ENCODE assay signal across 8 cellular contexts in the genomic region with DNA sequence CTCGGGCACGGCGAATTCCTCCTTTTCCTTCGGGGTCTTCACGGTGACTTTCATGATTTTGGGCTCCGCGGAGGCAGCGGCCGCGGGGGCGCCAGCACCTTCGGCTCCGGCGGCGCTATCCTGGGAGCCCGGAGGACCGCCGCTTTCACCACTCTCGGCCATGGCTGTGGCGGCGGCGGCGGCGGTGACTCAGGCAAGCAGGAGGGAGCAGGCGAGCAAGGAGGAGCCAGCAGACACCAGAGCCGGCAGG. TPM values are rescaled to one million over a fixed set of nuclear protein-coding genes. Genes with fewer than 3 reads are reported as not detected.
A peak's percentile ranks its signal among the peaks of the same experiment; 100 is the strongest.
DNase-seq lines count a peak whose midpoint lies in the region; ATAC-seq and TF ChIP-seq lines count a peak whose summit lies in the region.

No MANE protein-coding gene starts in this region.

- no peaks in the 10 kb centered on the region for H3K9me3 ChIP-seq in neuron (ENCODE audit: low read length)

- peaks cover 18% of the 10 kb centered on the region for H3K36me3 Mint-ChIP-seq in activated CD4-positive, alpha-beta T cell treated with anti-CD3 and anti-CD28 coated beads, Interleukin-2, amount 10 ng/mL, durations not matched to agents 7 days and 5 days (ENCODE audit: low read depth)

- H3K27me3 Mint-ChIP-seq in activated CD4-positive, alpha-beta T cell treated with anti-CD3 and anti-CD28 coated beads, Interleukin-2, amount 10 ng/mL, durations not matched to agents 7 days and 5 days, result no peaks in the 10 kb centered on the region

- H3K4me1 Mint-ChIP-seq in activated CD4-positive, alpha-beta T cell treated with anti-CD3 and anti-CD28 coated beads, Interleukin-2, amount 10 ng/mL, durations not matched to agents 7 days and 5 days, result peaks cover 41% of the 10 kb centered on the region

- CTCF ChIA-PET in activated CD4-positive, alpha-beta T cell treated with anti-CD3 and anti-CD28 coated beads, Interleukin-2, amount 10 ng/mL, durations not matched to agents 7 days and 5 days (lab: Charles Lee), result interaction anchor here (0.8 to 1.7 kb wide), 4 partner anchors 9 to 87 kb away, joined by 3 to 4 read pairs (median 4); no protein-coding TSS in a partner anchor

- no peak for TF ChIP-seq CTCF in epithelial cell of proximal tubule (conservative IDR thresholded peaks at IDR 0.05; ENCODE audit: low read depth, low read length)

- peak; percentile 75 for DNase-seq in DMS 273 treated with DMSO at 0.1 percent for 48 hours (lab: John Stamatoyannopoulos, UW)
- no peak for DNase-seq in activated CD4-positive, alpha-beta T cell treated with anti-CD3 and anti-CD28 coated beads, Interleukin-2, amount 10 ng/mL, durations not matched to agents 7 days and 5 days
- no peak for DNase-seq in epithelial cell of proximal tubule (ENCODE audit: low read depth)
- no peak for DNase-seq in NCI-H2227 (lab: John Stamatoyannopoulos, UW; ENCODE audit: unreplicated experiment)
- no peak for DNase-seq in activated gamma-delta T cell (lab: John Stamatoyannopoulos, UW)

- no peaks in the 10 kb centered on the region for H3K36me3 ChIP-seq in neuron (ENCODE audit: insufficient read depth, low read length)

- peak; percentile 28 for ATAC-seq in GM21367 (IDR thresholded peaks at IDR 0.05; ENCODE audit: unreplicated experiment)
- peak; percentile 16 for ATAC-seq in HG03575 (IDR thresholded peaks at IDR 0.05; ENCODE audit: extremely low read depth, insufficient number of reproducible peaks, low FRiP score, unreplicated experiment)

- peak overlapping the region; percentile 85 for H3K4me3 Mint-ChIP-seq in activated CD4-positive, alpha-beta T cell treated with anti-CD3 and anti-CD28 coated beads, Interleukin-2, amount 10 ng/mL, durations not matched to agents 7 days and 5 days

- H3K4me3 ChIP-seq in epithelial cell of proximal tubule (ENCODE audit: low read depth, low read length), result peak overlapping the region; percentile 94
- peak overlapping the region; percentile 75 for H3K4me3 ChIP-seq in neuron (ENCODE audit: low read length)

- POLR2A ChIA-PET in activated CD4-positive, alpha-beta T cell treated with anti-CD3 and anti-CD28 coated beads, Interleukin-2, amount 10 ng/mL, durations not matched to agents 7 days and 5 days (lab: Charles Lee), result interaction anchor here (1.2 to 1.7 kb wide), 2 partner anchors 83 to 273 kb away, joined by 4 to 6 read pairs; a partner anchor contains a TSS

- peak overlapping the region; percentile 100 for H3K27ac Mint-ChIP-seq in activated CD4-positive, alpha-beta T cell treated with anti-CD3 and anti-CD28 coated beads, Interleukin-2, amount 10 ng/mL, durations not matched to agents 7 days and 5 days

- H3K27me3 ChIP-seq in neuron (ENCODE audit: insufficient read depth, low read length), result no peaks in the 10 kb centered on the region

- H3K9me3 Mint-ChIP-seq in activated CD4-positive, alpha-beta T cell treated with anti-CD3 and anti-CD28 coated beads, Interleukin-2, amount 10 ng/mL, durations not matched to agents 7 days and 5 days, result peaks cover 3% of the 10 kb centered on the region

- H3K4me1 ChIP-seq in neuron (ENCODE audit: insufficient read depth, low read length), result peaks cover 16% of the 10 kb centered on the region

- peak overlapping the region; percentile 88 for H2AFZ ChIP-seq in neuron (ENCODE audit: low read depth, low read length)

RNA-seq across cellular contexts. Expression of a gene that starts 0.3 kb away (rescaled TPM):
- total RNA-seq in activated CD4-positive, alpha-beta T cell treated with anti-CD3 and anti-CD28 coated beads, Interleukin-2, amount 10 ng/mL, durations not matched to agents 7 days and 5 days, result 100 to 1,000 TPM in 1 of 2 experiments, 10 to 100 TPM in 1; 95.7 to 110 TPM
- 69.8 and 109 TPM in 2 replicates for total RNA-seq in epithelial cell of proximal tubule
